ENCODE assay signal across 8 cellular contexts in the genomic region with DNA sequence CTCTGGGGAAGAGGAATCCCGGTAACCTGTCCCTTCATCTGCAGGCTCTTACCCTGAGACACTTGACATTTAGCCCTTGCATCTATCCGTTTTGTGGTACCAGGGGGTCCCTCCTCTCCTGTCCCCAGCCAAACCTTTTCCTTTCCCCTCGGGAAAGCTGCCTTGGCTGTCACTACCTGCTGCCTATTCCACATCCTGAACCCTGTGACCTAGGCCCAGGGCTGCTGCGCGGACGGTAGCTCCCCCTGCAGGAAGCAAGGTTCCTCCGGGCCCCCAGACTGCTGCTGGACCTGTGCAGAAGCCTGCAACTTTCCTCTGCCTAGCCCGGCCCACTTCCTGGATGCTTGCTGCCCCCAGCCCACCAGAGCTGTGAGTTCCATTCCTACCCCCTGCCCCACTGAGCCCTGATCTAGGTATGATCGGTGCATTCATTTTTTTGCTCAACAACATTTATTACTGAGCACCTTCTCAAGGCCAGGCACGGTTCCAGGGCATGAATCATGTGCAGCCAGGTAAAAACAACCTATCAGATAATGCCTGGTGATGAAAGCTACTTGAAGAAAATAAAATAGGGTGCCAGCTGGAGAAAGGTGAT. TPM values are rescaled to one million over a fixed set of nuclear protein-coding genes. Genes with fewer than 3 reads are reported as not detected.
DNase-seq lines count a peak whose midpoint lies in the region; ATAC-seq, FAIRE-seq and TF ChIP-seq lines count a peak whose summit lies in the region.

No MANE protein-coding gene starts in this region.

- peak overlapping the region in 1 of 2 experiments; percentile 49; a peak in 1 of 4 replicates for H3K9ac ChIP-seq in K562 (ENCODE audit: insufficient read depth in 1 of 2, low read depth in 2 of 2, low read length in 2 of 2)

- peaks cover 4% of the 10 kb centered on the region; the same call in 1 of the 2 replicates for H4K20me1 ChIP-seq in K562 (replicated peaks; ENCODE audit: control insufficient read depth, insufficient read depth, low read length)

- no peak for TF ChIP-seq POLR2A in K562 (conservative IDR thresholded peaks at IDR 0.05)

- peak; percentile 23 to 62; a peak in 3 of 4 replicates for TF ChIP-seq RAD21 in K562 (CRISPR knock-in tag; conservative IDR thresholded peaks at IDR 0.05 in 1 of 2, IDR thresholded peaks at IDR 0.05 in 1 of 2)

- H2AFZ ChIP-seq in K562 (ENCODE audit: low read depth, low read length), result no peak overlapping the region

- H3K27me3 ChIP-seq in K562 (ENCODE audit: control insufficient read depth in 2 of 2, insufficient read depth in 2 of 2, low read length in 2 of 2), result no peaks in the 10 kb centered on the region

- ATAC-seq in K562, result peak; percentile 92
- peak; percentile 75 for ATAC-seq in mucosa of descending colon
- no peak for ATAC-seq in GM18498 (IDR thresholded peaks at IDR 0.05; ENCODE audit: unreplicated experiment)
- ATAC-seq in HG02642 (IDR thresholded peaks at IDR 0.05; ENCODE audit: poor library complexity, unreplicated experiment), result no peak
- ATAC-seq in GM19351 (IDR thresholded peaks at IDR 0.05; ENCODE audit: unreplicated experiment), result no peak

- peaks cover 19 to 32% of the 10 kb centered on the region in 2 experiments for H3K4me1 ChIP-seq in K562 (replicated peaks in 1 of 2; ENCODE audit: control insufficient read depth in 2 of 2, insufficient read depth in 2 of 2, low read length in 2 of 2)
- H3K4me1 ChIP-seq in mucosa of descending colon (ENCODE audit: low read depth), result peaks cover 7% of the 10 kb centered on the region

- no peaks in the 10 kb centered on the region for H3K9me1 ChIP-seq in K562 (ENCODE audit: control insufficient read depth, insufficient read depth, low read length)

- CTCF ChIA-PET in RWPE1 (lab: Yijun Ruan, JAX) (interaction anchor here (0.6 to 1.3 kb wide), 11 partner anchors 8 to 156 kb away, joined by 3 to 13 read pairs (median 3); a partner anchor contains a TSS), K562 (lab: Yijun Ruan, JAX; ENCODE audit: low intra/inter-chr PET ratio) (interaction anchor here (0.6 kb wide), 1 partner anchor 58 kb away, joined by 5 read pairs; no protein-coding TSS in a partner anchor)

- no TSS peak for BruUV-seq in K562 (replicated peaks; lab: Mats Ljungman, UMichigan)

- H3K27ac ChIP-seq in RWPE1 (peak overlapping the region; percentile 90), K562 (ENCODE audit: extremely low read depth, low read depth, low read length) (no peak overlapping the region)

- FAIRE-seq in K562 (lab: Jason Lieb, UNC), result peak; percentile 83

- 17% methylated on average over 9 of the region's 10 CpGs for WGBS in K562 (ENCODE audit: insufficient coverage, low coverage, missing lambda C conversion rate)

- intact Hi-C loops in K562 (cut with micrococcal nuclease) (no loop called here), mucosa of descending colon (cut with DNase I, micrococcal nuclease) (no loop called here)

- POLR2A ChIA-PET in RWPE1 (lab: Yijun Ruan, JAX; ENCODE audit: low non-redundant PET), result interaction anchor here (0.5 to 0.7 kb wide), 3 partner anchors 10 to 531 kb away, joined by 4 to 5 read pairs (median 4); no protein-coding TSS in a partner anchor
- POLR2A ChIA-PET in K562 (lab: Yijun Ruan, JAX), result interaction anchor here (1.5 to 4.2 kb wide), 2 partner anchors 11 to 17 kb away, joined by 6 to 29 read pairs; a partner anchor contains a TSS

- DNase-seq in SIG-M5 treated with dmso at 0.1 percent for 504 hours (lab: John Stamatoyannopoulos, UW; ENCODE audit: unreplicated experiment) (peak; percentile 31), SIG-M5 (lab: John Stamatoyannopoulos, UW) (no peak), RWPE1 (ENCODE audit: low spot score) (peak; percentile 78), K562 (ENCODE audit: extremely low read depth in 1 of 4, low spot score in 3 of 4) (peak; percentile 54 to 80 (median 65)), mucosa of descending colon (peak; percentile 69 to 73 (median 69))

- H3K36me3 ChIP-seq in K562 (ENCODE audit: control insufficient read depth, insufficient read depth, low read length) (0 out of 3 replicates have a peak, but pooled peaks cover 5% of the 10 kb centered on the region), mucosa of descending colon (ENCODE audit: low read depth) (no peaks in the 10 kb centered on the region)

- H3K9me3 ChIP-seq in K562 (replicated peaks; ENCODE audit: control insufficient read depth, insufficient read depth, low read depth, low read length) (no peaks in the 10 kb centered on the region), mucosa of descending colon (no peaks in the 10 kb centered on the region)

- H3K4me3 ChIP-seq in K562, result no peak overlapping the region
- no peak overlapping the region for H3K4me3 ChIP-seq in mucosa of descending colon

- in situ Hi-C loops in K562 (cut with MboI), result no loop called here

- no peak for TF ChIP-seq EP300 in K562 (IDR thresholded peaks at IDR 0.05; ENCODE audit: low read length)

- peaks cover 14% of the 10 kb centered on the region; the same call in 2 of the 3 replicates for H3K79me2 ChIP-seq in K562 (ENCODE audit: control insufficient read depth, insufficient read depth, low read length)

- peak overlapping the region; percentile 67; the same call in 1 of the 2 replicates for H3K4me2 ChIP-seq in K562 (ENCODE audit: insufficient read depth, low read length)

- peak; percentile 55 for TF ChIP-seq CTCF in RWPE1 (conservative IDR thresholded peaks at IDR 0.05; ENCODE audit: low read depth)
- TF ChIP-seq CTCF in K562 (IDR thresholded peaks at IDR 0.05 in 2 of 3, conservative IDR thresholded peaks at IDR 0.05 in 1 of 3; ENCODE audit: insufficient read depth in 2 of 3, low read depth in 1 of 3, low read length in 3 of 3), result peak; percentile 82 to 90 (median 85)
- TF ChIP-seq CTCF in mucosa of descending colon (IDR thresholded peaks at IDR 0.05), result no peak

RNA-seq across cellular contexts. Expression of a gene that starts 10.5 kb away (rescaled TPM):
- total RNA-seq in K562 (2011; cell fraction: chromatin; rRNA removed; ENCODE audit: low replicate concordance), result 353 and 782 TPM in 2 replicates
- 1,073 and 1,081 TPM in 2 replicates for total RNA-seq in K562 (2011; cell fraction: nucleolus; rRNA removed)
- 670 and 734 TPM in 2 replicates for total RNA-seq in K562 (2011; cell fraction: nucleoplasm; rRNA removed)
- total RNA-seq in K562 (2014; rRNA removed) (1,524 and 2,127 TPM in 2 replicates), K562 (2014; rRNA removed; fragmentation: Illumina TruSeq; extraction: Trizol) (349 and 485 TPM in 2 replicates), K562 (2015; rRNA removed; fragmentation: Illumina TruSeq; extraction: Trizol) (1,293 TPM in 2 replicates), K562 (2021) (2,182 and 2,224 TPM in 2 replicates), mucosa of descending colon (1,000 to 10,000 TPM; 1,235 to 2,016 (median 1,778) TPM)
- polyA plus RNA-seq in K562 (2011; rRNA removed) (1,608 and 2,690 TPM in 2 replicates), K562 (2014; fragmentation: Illumina TruSeq; extraction: Trizol) (1,472 and 2,010 TPM in 2 replicates), K562 (2014; fragmentation: Nextera tagmentation; extraction: Ambion mirVana) (100 to 1,000 TPM; 311 to 650 TPM), K562 (2014; rRNA removed) (1,079 and 1,272 TPM in 2 replicates)
- polyA plus RNA-seq in K562 (2011; cell fraction: cytosol; rRNA removed), result 3,531 and 4,006 TPM in 2 replicates
- polyA plus RNA-seq in K562 (2011; cell fraction: nucleus; rRNA removed), result 1,789 and 1,816 TPM in 2 replicates
- polyA plus RNA-seq in K562 (2012), result 2,117 and 3,116 TPM in 2 replicates
- polyA minus RNA-seq in K562 (2011; rRNA and poly(A)+ RNA removed), result 1,182 and 1,195 TPM in 2 replicates
- polyA minus RNA-seq in K562 (2011; cell fraction: cytosol; rRNA and poly(A)+ RNA removed), result 2,149 and 3,513 TPM in 2 replicates
- 407 and 747 TPM in 2 replicates for polyA minus RNA-seq in K562 (2011; cell fraction: nucleus; rRNA and poly(A)+ RNA removed)

RNA-seq across cellular contexts. Expression of a gene that starts 20.7 kb away (rescaled TPM):
- 46.3 and 109 TPM in 2 replicates for total RNA-seq in K562 (2011; cell fraction: chromatin; rRNA removed; ENCODE audit: low replicate concordance)
- total RNA-seq in K562 (2011; cell fraction: nucleolus; rRNA removed), result 90.3 and 97.7 TPM in 2 replicates
- total RNA-seq in K562 (2011; cell fraction: nucleoplasm; rRNA removed), result 76.9 and 90.5 TPM in 2 replicates
- 131 and 171 TPM in 2 replicates for total RNA-seq in K562 (2014; rRNA removed)
- 38.9 and 59.9 TPM in 2 replicates for total RNA-seq in K562 (2014; rRNA removed; fragmentation: Illumina TruSeq; extraction: Trizol)
- 107 and 115 TPM in 2 replicates for total RNA-seq in K562 (2015; rRNA removed; fragmentation: Illumina TruSeq; extraction: Trizol)
- 158 TPM in 2 replicates for total RNA-seq in K562 (2021)
- 153 and 187 TPM in 2 replicates for polyA plus RNA-seq in K562 (2011; rRNA removed)
- 311 and 402 TPM in 2 replicates for polyA plus RNA-seq in K562 (2011; cell fraction: cytosol; rRNA removed)
- polyA plus RNA-seq in K562 (2011; cell fraction: nucleus; rRNA removed), result 149 and 168 TPM in 2 replicates
- polyA plus RNA-seq in K562 (2012), result 161 and 166 TPM in 2 replicates
- 138 and 157 TPM in 2 replicates for polyA plus RNA-seq in K562 (2014; fragmentation: Illumina TruSeq; extraction: Trizol)
- 10 to 100 TPM in 1 of 2 experiments, 1 to 10 TPM in 1; 3.5 to 10.7 TPM for polyA plus RNA-seq in K562 (2014; fragmentation: Nextera tagmentation; extraction: Ambion mirVana)
- polyA plus RNA-seq in K562 (2014; rRNA removed), result 183 TPM in 2 replicates
- polyA minus RNA-seq in K562 (2011; rRNA and poly(A)+ RNA removed), result 162 and 295 TPM in 2 replicates
- 136 and 139 TPM in 2 replicates for polyA minus RNA-seq in K562 (2011; cell fraction: cytosol; rRNA and poly(A)+ RNA removed)
- 23.2 and 36.2 TPM in 2 replicates for polyA minus RNA-seq in K562 (2011; cell fraction: nucleus; rRNA and poly(A)+ RNA removed)
- total RNA-seq in mucosa of descending colon, result 100 to 1,000 TPM in 2 of 3 donors, 10 to 100 TPM in 1; 71.7 to 109 (median 102) TPM

RNA-seq across cellular contexts. Expression of a gene that starts 24.0 kb away (rescaled TPM):
- 0.35 and 1.1 TPM in 2 replicates for total RNA-seq in K562 (2011; cell fraction: chromatin; rRNA removed; ENCODE audit: low replicate concordance)
- 0.67 and 0.92 TPM in 2 replicates for total RNA-seq in K562 (2011; cell fraction: nucleolus; rRNA removed)
- total RNA-seq in K562 (2011; cell fraction: nucleoplasm; rRNA removed), result 0.66 and 0.76 TPM in 2 replicates
- 0.08 and 0.23 TPM in 2 replicates for total RNA-seq in K562 (2014; rRNA removed)
- not detected in 2 replicates for total RNA-seq in K562 (2014; rRNA removed; fragmentation: Illumina TruSeq; extraction: Trizol)
- 0.19 TPM in 1 of 2 replicates, not detected in the other for total RNA-seq in K562 (2015; rRNA removed; fragmentation: Illumina TruSeq; extraction: Trizol)
- 0.20 and 0.22 TPM in 2 replicates for total RNA-seq in K562 (2021)
- polyA plus RNA-seq in K562 (2011; rRNA removed), result 0.10 and 0.84 TPM in 2 replicates
- polyA plus RNA-seq in K562 (2011; cell fraction: cytosol; rRNA removed), result 0.30 and 0.63 TPM in 2 replicates
- 1.3 and 1.8 TPM in 2 replicates for polyA plus RNA-seq in K562 (2011; cell fraction: nucleus; rRNA removed)
- polyA plus RNA-seq in K562 (2012), result 0.40 and 1.6 TPM in 2 replicates
- 0.47 and 0.52 TPM in 2 replicates for polyA plus RNA-seq in K562 (2014; fragmentation: Illumina TruSeq; extraction: Trizol)
- not detected for polyA plus RNA-seq in K562 (2014; fragmentation: Nextera tagmentation; extraction: Ambion mirVana)
- 0.24 and 0.43 TPM in 2 replicates for polyA plus RNA-seq in K562 (2014; rRNA removed)
- 0.33 TPM in 1 of 2 replicates, not detected in the other for polyA minus RNA-seq in K562 (2011; rRNA and poly(A)+ RNA removed)
- not detected in 2 replicates for polyA minus RNA-seq in K562 (2011; cell fraction: cytosol; rRNA and poly(A)+ RNA removed)
- polyA minus RNA-seq in K562 (2011; cell fraction: nucleus; rRNA and poly(A)+ RNA removed), result 0.13 and 0.22 TPM in 2 replicates
- total RNA-seq in mucosa of descending colon, result under 1 TPM in 2 of 3 donors, not detected in 1; 0.38 to 0.46 TPM

RNA-seq across cellular contexts. Expression of a gene that starts 32.1 kb away (rescaled TPM):
- not detected in 2 replicates for total RNA-seq in K562 (2011; cell fraction: chromatin; rRNA removed; ENCODE audit: low replicate concordance)
- not detected in 2 replicates for total RNA-seq in K562 (2011; cell fraction: nucleolus; rRNA removed)
- total RNA-seq in K562 (2011; cell fraction: nucleoplasm; rRNA removed), result not detected in 2 replicates
- total RNA-seq in K562 (2014; rRNA removed), result not detected in 2 replicates
- not detected in 2 replicates for total RNA-seq in K562 (2014; rRNA removed; fragmentation: Illumina TruSeq; extraction: Trizol)
- not detected in 2 replicates for total RNA-seq in K562 (2015; rRNA removed; fragmentation: Illumina TruSeq; extraction: Trizol)
- not detected in 2 replicates for total RNA-seq in K562 (2021)
- polyA plus RNA-seq in K562 (2011; rRNA removed), result not detected in 2 replicates
- not detected in 2 replicates for polyA plus RNA-seq in K562 (2011; cell fraction: cytosol; rRNA removed)
- polyA plus RNA-seq in K562 (2011; cell fraction: nucleus; rRNA removed), result not detected in 2 replicates
- polyA plus RNA-seq in K562 (2012), result not detected in 2 replicates
- polyA plus RNA-seq in K562 (2014; fragmentation: Illumina TruSeq; extraction: Trizol), result not detected in 2 replicates
- polyA plus RNA-seq in K562 (2014; fragmentation: Nextera tagmentation; extraction: Ambion mirVana), result not detected
- not detected in 2 replicates for polyA plus RNA-seq in K562 (2014; rRNA removed)
- polyA minus RNA-seq in K562 (2011; rRNA and poly(A)+ RNA removed), result not detected in 2 replicates
- not detected in 2 replicates for polyA minus RNA-seq in K562 (2011; cell fraction: cytosol; rRNA and poly(A)+ RNA removed)
- not detected in 2 replicates for polyA minus RNA-seq in K562 (2011; cell fraction: nucleus; rRNA and poly(A)+ RNA removed)
- not detected for total RNA-seq in mucosa of descending colon

RNA-seq across cellular contexts. Expression of a gene that starts 36.7 kb away (rescaled TPM):
- 0.55 and 0.69 TPM in 2 replicates for total RNA-seq in K562 (2011; cell fraction: chromatin; rRNA removed; ENCODE audit: low replicate concordance)
- total RNA-seq in K562 (2011; cell fraction: nucleolus; rRNA removed), result 1.1 and 1.2 TPM in 2 replicates
- total RNA-seq in K562 (2011; cell fraction: nucleoplasm; rRNA removed), result 0.73 and 1.1 TPM in 2 replicates
- total RNA-seq in K562 (2014; rRNA removed) (0.09 and 0.73 TPM in 2 replicates), K562 (2014; rRNA removed; fragmentation: Illumina TruSeq; extraction: Trizol) (0.11 TPM in 1 of 2 replicates, not detected in the other), K562 (2015; rRNA removed; fragmentation: Illumina TruSeq; extraction: Trizol) (0.07 and 0.23 TPM in 2 replicates), K562 (2021) (0.18 and 0.51 TPM in 2 replicates), mucosa of descending colon (1 to 10 TPM in 1 of 3 donors, under 1 TPM in 2; 0.63 to 1.9 (median 0.90) TPM)
- polyA plus RNA-seq in K562 (2011; rRNA removed) (0.07 and 0.16 TPM in 2 replicates), K562 (2014; fragmentation: Illumina TruSeq; extraction: Trizol) (0.30 and 0.31 TPM in 2 replicates), K562 (2014; fragmentation: Nextera tagmentation; extraction: Ambion mirVana) (not detected), K562 (2014; rRNA removed) (0.51 and 0.58 TPM in 2 replicates)
- 0.10 and 0.18 TPM in 2 replicates for polyA plus RNA-seq in K562 (2011; cell fraction: cytosol; rRNA removed)
- polyA plus RNA-seq in K562 (2011; cell fraction: nucleus; rRNA removed), result 0.88 and 0.97 TPM in 2 replicates
- 0.22 and 0.51 TPM in 2 replicates for polyA plus RNA-seq in K562 (2012)
- not detected in 2 replicates for polyA minus RNA-seq in K562 (2011; rRNA and poly(A)+ RNA removed)
- polyA minus RNA-seq in K562 (2011; cell fraction: cytosol; rRNA and poly(A)+ RNA removed), result not detected in 2 replicates
- 0.22 and 0.54 TPM in 2 replicates for polyA minus RNA-seq in K562 (2011; cell fraction: nucleus; rRNA and poly(A)+ RNA removed)

Comparison
In these comparisons a context has a peak if more than half of its experiments do, and no peak if none do; other contexts are left out.
1. ATAC-seq: peak in K562 (single experiment) and mucosa of descending colon (single experiment); none in GM18498 (single experiment), HG02642 (single experiment) and GM19351 (single experiment).